Comparison of ENCODE assay signal across 12 cellular contexts in the genomic region with DNA sequence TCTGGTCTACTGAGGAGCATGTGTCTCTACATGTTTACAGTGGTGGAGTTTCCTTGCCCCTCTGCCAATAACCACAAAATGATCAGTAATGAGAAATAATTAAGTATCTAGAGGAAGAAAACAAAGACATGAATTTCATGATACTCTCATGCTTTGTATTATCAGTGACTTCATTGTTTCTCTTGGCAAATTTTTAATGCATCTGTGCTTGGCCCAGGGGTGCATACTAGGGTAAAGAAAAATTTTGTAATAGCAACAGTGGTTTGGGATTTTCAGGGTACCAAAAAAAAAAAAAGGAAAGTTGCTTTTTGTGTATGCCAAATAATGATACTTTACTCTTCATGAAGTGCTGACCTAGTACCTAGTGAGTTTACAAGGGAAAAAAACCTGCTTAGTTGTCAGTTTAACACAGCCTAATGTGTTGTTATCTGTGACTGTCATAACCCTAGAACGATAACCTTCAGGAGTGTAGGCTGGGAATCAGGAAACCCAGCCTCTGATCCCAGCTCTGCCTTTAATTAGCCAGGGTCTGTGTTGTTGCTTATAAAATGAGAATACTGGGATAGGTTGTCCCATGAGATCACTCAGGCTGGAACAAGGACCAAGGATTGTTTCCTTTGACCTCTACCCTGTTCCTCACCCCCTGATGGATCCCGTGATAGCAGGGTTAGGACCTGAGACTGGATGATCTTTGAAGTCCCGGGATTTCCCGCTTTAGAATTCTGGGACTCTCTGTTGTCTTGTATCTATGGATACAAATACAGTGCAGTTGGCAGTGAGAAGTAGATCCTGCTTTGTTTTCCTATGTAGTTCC.
DNase-seq lines count a peak whose midpoint lies in the region; ATAC-seq and TF ChIP-seq lines count a peak whose summit lies in the region.
"Had no signal": no experiment of that assay in that cellular context is flagged by ENCODE, and none has a peak within 500 bp of the region (broad histone marks: within the 10 kb centered on the region; RNA-seq: fewer than 3 reads in every experiment).

No MANE protein-coding gene starts in this region.

- no peaks in the 10 kb centered on the region for H3K9me3 ChIP-seq in PC-3 (ENCODE audit: low read length)
- no peaks in the 10 kb centered on the region for H3K9me3 ChIP-seq in subcutaneous abdominal adipose tissue (ENCODE audit: control insufficient read depth in 5 of 5, low read length in 5 of 5)
- H3K9me3 ChIP-seq in smooth muscle cell (replicated peaks; ENCODE audit: low read depth), result no peaks in the 10 kb centered on the region

- CTCF ChIA-PET in PC-3 (lab: Charles Lee), result no interaction called here

- H3K79me2 ChIP-seq in PC-3 (ENCODE audit: low read length), result 0 out of 2 replicates have a peak, but pooled peaks cover 4% of the 10 kb centered on the region
- H3K79me2 ChIP-seq in smooth muscle cell (ENCODE audit: low read depth), result no peaks in the 10 kb centered on the region

- H3K4me1 ChIP-seq in PC-3 (ENCODE audit: insufficient read depth, low read length) (peaks cover 12% of the 10 kb centered on the region; the same call in 1 of the 2 replicates), subcutaneous abdominal adipose tissue (ENCODE audit: control insufficient read depth in 5 of 5, insufficient read depth in 5 of 5, low read length in 5 of 5) (peaks cover 6 to 25% (median 14%) of the 10 kb centered on the region in 5 donors), smooth muscle cell (ENCODE audit: low read depth) (peaks cover 15% of the 10 kb centered on the region)

- 45% methylated on average over 4 of the region's 4 CpGs for WGBS in smooth muscle cell (ENCODE audit: low lambda C conversion rate)

- H3K27ac ChIP-seq in PC-3 (ENCODE audit: low read length) (no peak overlapping the region), subcutaneous abdominal adipose tissue (ENCODE audit: low read depth, low read length) (peak overlapping the region; percentile 32), smooth muscle cell (ENCODE audit: low read depth) (no peak overlapping the region)

- no peaks in the 10 kb centered on the region for H3K27me3 ChIP-seq in PC-3 (ENCODE audit: low read length)
- H3K27me3 ChIP-seq in subcutaneous abdominal adipose tissue (ENCODE audit: control insufficient read depth in 5 of 5, insufficient read depth in 4 of 5, low read length in 5 of 5), result no peaks in the 10 kb centered on the region
- no peaks in the 10 kb centered on the region for H3K27me3 ChIP-seq in smooth muscle cell (ENCODE audit: low read depth)

- H3K4me3 ChIP-seq in PC-3 (ENCODE audit: low read length) (no peak overlapping the region), fibroblast of mammary gland (ENCODE audit: control insufficient read depth, low read depth, low read length) (no peak overlapping the region), subcutaneous abdominal adipose tissue (ENCODE audit: low read depth in 1 of 5, low read length in 5 of 5) (peak overlapping the region in 1 of 5 donors; percentile 50), smooth muscle cell (no peak overlapping the region)

- no peak for DNase-seq in PC-3
- peak; percentile 32 for DNase-seq in fibroblast of mammary gland (ENCODE audit: low read depth)
- DNase-seq in lung microvascular endothelial cell (ENCODE audit: low read depth in 2 of 2), result peak; percentile 74 to 95
- no peak for DNase-seq in smooth muscle cell (lab: John Stamatoyannopoulos, UW; ENCODE audit: unreplicated experiment)
- DNase-seq in activated CD8-positive, alpha-beta memory T cell treated with anti-CD3 and anti-CD28 coated beads, Interleukin-2, amount 50 U/mL, for 48 hours, result no peak
- no peak for DNase-seq in stimulated activated naive CD8-positive, alpha-beta T cell treated with anti-CD3 and anti-CD28 coated beads, Interleukin-15, Interleukin-2, amounts not matched to agents 100 U/mL and 50 U/mL, for 24 hours
- DNase-seq: effector memory CD4-positive, alpha-beta T cell; Kasumi-1; RPMI8226 had no signal

- H2AFZ ChIP-seq in PC-3 (ENCODE audit: low read length) (no peak overlapping the region), smooth muscle cell (ENCODE audit: low read depth) (no peak overlapping the region)

- H3K4me2 ChIP-seq in PC-3 (ENCODE audit: low read length) (no peak overlapping the region), smooth muscle cell (no peak overlapping the region)

- no peaks in the 10 kb centered on the region for H3F3A ChIP-seq in PC-3 (ENCODE audit: low read length, unreplicated experiment)
- H3F3A ChIP-seq in smooth muscle cell (ENCODE audit: low read depth), result peaks cover 12% of the 10 kb centered on the region

- no peaks in the 10 kb centered on the region for H3K9me2 ChIP-seq in PC-3 (replicated peaks; ENCODE audit: low read length)

- no TSS peak for BruUV-seq in PC-3 (replicated peaks; lab: Mats Ljungman, UMichigan)

- POLR2A ChIA-PET in PC-3 (lab: Charles Lee; ENCODE audit: unreplicated experiment), result interaction anchor here (0.6 kb wide), 1 partner anchor 73 kb away, joined by 3 read pairs; no protein-coding TSS in a partner anchor

- no peak for TF ChIP-seq CTCF in PC-3 (conservative IDR thresholded peaks at IDR 0.05; ENCODE audit: low read depth, low read length)
- no peak for TF ChIP-seq CTCF in fibroblast of mammary gland (conservative IDR thresholded peaks at IDR 0.05; ENCODE audit: control insufficient read depth, insufficient read depth, low read depth, low read length)
- no peak for TF ChIP-seq CTCF in smooth muscle cell (IDR thresholded peaks at IDR 0.05; ENCODE audit: borderline replicate concordance, insufficient read depth, poor library complexity, severe bottlenecking)

- H4K20me1 ChIP-seq in PC-3 (ENCODE audit: low read length), result no peaks in the 10 kb centered on the region
- no peaks in the 10 kb centered on the region for H4K20me1 ChIP-seq in smooth muscle cell (ENCODE audit: low read depth)

- intact Hi-C loops in PC-3 (cut with micrococcal nuclease), result no loop called here

- peak; percentile 49; the same call in 1 of the 2 replicates for ATAC-seq in PC-3
- ATAC-seq in stimulated activated naive CD8-positive, alpha-beta T cell treated with anti-CD3 and anti-CD28 coated beads, Interleukin-15, Interleukin-2, amounts not matched to agents 100 U/mL and 50 U/mL, for 24 hours, result no peak
- ATAC-seq in GM18867 (IDR thresholded peaks at IDR 0.05; ENCODE audit: unreplicated experiment), result no peak
- ATAC-seq: stimulated activated memory B cell treated with anti-CD40 and anti-IgM and Interleukin-4, amounts not matched to agents 10 μg/mL and 1 μg/mL and 100 μg/mL, for 72 hours had no signal

- no peaks in the 10 kb centered on the region for H3K36me3 ChIP-seq in PC-3 (ENCODE audit: low read depth, low read length)
- no peaks in the 10 kb centered on the region for H3K36me3 ChIP-seq in subcutaneous abdominal adipose tissue (ENCODE audit: control insufficient read depth in 5 of 5, insufficient read depth in 5 of 5, low read length in 5 of 5)
- no peaks in the 10 kb centered on the region for H3K36me3 ChIP-seq in smooth muscle cell (ENCODE audit: low read depth)

- H3K9ac ChIP-seq in PC-3 (ENCODE audit: low read length) (no peak overlapping the region), subcutaneous abdominal adipose tissue (ENCODE audit: low read length in 5 of 5) (peak overlapping the region in 1 of 5 donors; percentile 4), smooth muscle cell (ENCODE audit: low read depth) (no peak overlapping the region)

Comparison
In these comparisons a context has a peak if more than half of its experiments do, and no peak if none do; other contexts are left out.
1. DNase-seq: peak in fibroblast of mammary gland (single experiment) and lung microvascular endothelial cell (2 of 2); none in PC-3 (single experiment), smooth muscle cell (single experiment), activated CD8-positive, alpha-beta memory T cell treated with anti-CD3 and anti-CD28 coated beads, Interleukin-2, amount 50 U/mL, for 48 hours (single experiment) and stimulated activated naive CD8-positive, alpha-beta T cell treated with anti-CD3 and anti-CD28 coated beads, Interleukin-15, Interleukin-2, amounts not matched to agents 100 U/mL and 50 U/mL, for 24 hours (single experiment).